Comparison of ENCODE assay signal across 14 cellular contexts in the genomic region with DNA sequence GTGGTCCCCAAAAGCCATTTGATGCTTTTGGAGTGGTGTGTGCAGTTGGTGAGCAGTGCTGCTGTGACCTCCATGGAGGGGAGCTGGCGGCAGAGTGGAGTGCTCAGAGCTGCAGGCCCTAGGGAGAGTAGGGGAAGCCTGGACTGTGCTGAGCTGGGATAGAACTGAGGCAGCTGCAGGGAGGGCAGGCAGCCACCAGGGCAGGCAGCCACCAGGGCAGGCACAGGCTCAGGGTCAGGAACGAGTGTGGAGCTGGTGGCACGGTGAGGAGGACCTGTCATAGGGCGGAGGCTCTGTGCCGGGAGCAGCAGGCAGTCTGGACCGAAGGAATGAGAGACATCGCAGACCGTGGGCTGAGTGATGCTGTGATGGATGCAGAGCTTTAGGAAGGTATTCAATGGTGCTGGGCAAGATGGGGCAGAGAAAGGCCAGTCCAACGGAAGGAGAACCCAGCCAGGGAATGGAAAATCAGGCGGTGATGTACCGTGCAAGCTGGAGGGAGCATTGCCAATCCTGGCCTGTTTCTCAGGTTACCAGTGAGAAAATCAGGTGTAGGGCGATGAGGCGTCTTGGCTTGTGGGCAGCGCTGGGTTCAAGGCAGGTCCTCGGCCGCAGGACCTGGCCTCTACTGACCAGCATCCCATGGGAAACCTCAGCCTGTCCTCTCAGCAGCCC.
DNase-seq lines count a peak whose midpoint lies in the region; ATAC-seq, FAIRE-seq and TF ChIP-seq lines count a peak whose summit lies in the region.
"Had no signal": no experiment of that assay in that cellular context is flagged by ENCODE, and none has a peak within 500 bp of the region (broad histone marks: within the 10 kb centered on the region; RNA-seq: fewer than 3 reads in every experiment).

No MANE protein-coding gene starts in this region.

- H3K9me3 ChIP-seq in colonic mucosa (no peaks in the 10 kb centered on the region), HepG2 (ENCODE audit: low read length) (no peaks in the 10 kb centered on the region), upper lobe of right lung (no peaks in the 10 kb centered on the region), uterus (no peaks in the 10 kb centered on the region)

- H3K9ac ChIP-seq in colonic mucosa (ENCODE audit: low read depth in 2 of 2, low read length in 2 of 2) (no peak overlapping the region), HepG2 (ENCODE audit: insufficient read depth, low read depth, low read length) (no peak overlapping the region)

- WGBS in HepG2 (ENCODE audit: low lambda C conversion rate) = 70% methylated on average over 12 of the region's 16 CpGs

- TF ChIP-seq CTCF in colonic mucosa (IDR thresholded peaks at IDR 0.05) (no peak), HepG2 (CRISPR knock-in tag; IDR thresholded peaks at IDR 0.05) (no peak), upper lobe of right lung (IDR thresholded peaks at IDR 0.05) (no peak), uterus (IDR thresholded peaks at IDR 0.05) (no peak)

- no peaks in the 10 kb centered on the region for H3K36me3 Mint-ChIP-seq in activated CD8-positive, alpha-beta memory T cell treated with anti-CD3 and anti-CD28 coated beads, Interleukin-2, amount 10 ng/mL, durations not matched to agents 7 days and 5 days

- no peaks in the 10 kb centered on the region for H3K9me3 Mint-ChIP-seq in activated CD8-positive, alpha-beta memory T cell treated with anti-CD3 and anti-CD28 coated beads, Interleukin-2, amount 10 ng/mL, durations not matched to agents 7 days and 5 days (ENCODE audit: low read depth)

- H3K4me3 Mint-ChIP-seq in activated CD8-positive, alpha-beta memory T cell treated with anti-CD3 and anti-CD28 coated beads, Interleukin-2, amount 10 ng/mL, durations not matched to agents 7 days and 5 days = no peak overlapping the region

- ATAC-seq in activated CD8-positive, alpha-beta memory T cell treated with anti-CD3 and anti-CD28 coated beads, Interleukin-2, amount 10 ng/mL, durations not matched to agents 7 days and 5 days = no peak
- ATAC-seq in HepG2 = peak; percentile 84
- peak; percentile 24 for ATAC-seq in upper lobe of right lung
- ATAC-seq: K562 had no signal

- H3K4me1 ChIP-seq in colonic mucosa (peaks cover 17% of the 10 kb centered on the region), HepG2 (ENCODE audit: insufficient read depth, low read length) (peaks cover 18% of the 10 kb centered on the region), upper lobe of right lung (peaks cover 16% of the 10 kb centered on the region), uterus (no peaks in the 10 kb centered on the region)

- no peak for FAIRE-seq in HepG2 (lab: Jason Lieb, UNC)
- FAIRE-seq: A204.1, K562 had no signal

- H3K4me3 ChIP-seq in colonic mucosa (no peak overlapping the region), HepG2 (replicated peaks in 1 of 3; ENCODE audit: insufficient read depth in 1 of 3, low read depth in 2 of 3, low read length in 3 of 3) (no peak overlapping the region), upper lobe of right lung (no peak overlapping the region), uterus (no peak overlapping the region)
- H3K4me3 ChIP-seq: K562, skin epidermis had no signal

- H3K79me2 ChIP-seq in HepG2 (ENCODE audit: insufficient read depth, low read length) = no peaks in the 10 kb centered on the region

- H2AFZ ChIP-seq in HepG2 (ENCODE audit: low read length) = no peak overlapping the region

- in situ Hi-C loops in HepG2 (cut with HindIII; ENCODE audit: extremely low pct_ligation_motif_present, low pct_unique_long_range_greater_than_20kb) = no loop called here

- CTCF ChIA-PET in activated CD8-positive, alpha-beta memory T cell treated with anti-CD3 and anti-CD28 coated beads, Interleukin-2, amount 10 ng/mL, durations not matched to agents 7 days and 5 days (lab: Charles Lee) = interaction anchor here (1.2 kb wide), 1 partner anchor 16 kb away, joined by 3 read pairs; no protein-coding TSS in a partner anchor
- CTCF ChIA-PET in HepG2 (lab: Yijun Ruan, JAX; ENCODE audit: low intra/inter-chr PET ratio, low total read pairs) = no interaction called here

- DNase-seq in activated CD8-positive, alpha-beta memory T cell treated with anti-CD3 and anti-CD28 coated beads, Interleukin-2, amount 10 ng/mL, durations not matched to agents 7 days and 5 days = peak; percentile 37
- no peak for DNase-seq in activated CD8-positive, alpha-beta memory T cell treated with anti-CD3 and anti-CD28 coated beads, Interleukin-2, amount 50 U/mL, for 4 hours
- DNase-seq in colonic mucosa (peak; percentile 19), HepG2 (ENCODE audit: low spot score) (no peak), upper lobe of right lung (peak; percentile 46), uterus (no peak), dedifferentiated amniotic fluid mesenchymal stem cell (ENCODE audit: extremely low spot score) (no peak), GM19240 (ENCODE audit: insufficient read length, low spot score) (no peak)
- DNase-seq: activated CD8-positive, alpha-beta memory T cell treated with anti-CD3 and anti-CD28 coated beads for 24 hours; GF-D8; stimulated activated naive CD4-positive, alpha-beta T cell treated with Interleukin-2 at 50 U/mL for 16 hours had no signal

- H3K27ac ChIP-seq in colonic mucosa (no peak overlapping the region), HepG2 (ENCODE audit: extremely low read length, insufficient read depth, low read length) (no peak overlapping the region), upper lobe of right lung (no peak overlapping the region), uterus (no peak overlapping the region)

- H3K27ac Mint-ChIP-seq in activated CD8-positive, alpha-beta memory T cell treated with anti-CD3 and anti-CD28 coated beads, Interleukin-2, amount 10 ng/mL, durations not matched to agents 7 days and 5 days = no peak overlapping the region

- TF ChIP-seq RAD21 in HepG2 (CRISPR knock-in tag; IDR thresholded peaks at IDR 0.05) = no peak

- POLR2A ChIA-PET in HepG2 (lab: Yijun Ruan, JAX) = no interaction called here

- no peak for TF ChIP-seq EP300 in HepG2 (IDR thresholded peaks at IDR 0.05; ENCODE audit: low read depth in 2 of 2, low read length in 2 of 2)
- no peak for TF ChIP-seq EP300 in HepG2 (CRISPR knock-in tag; IDR thresholded peaks at IDR 0.05; ENCODE audit: borderline replicate concordance)

- TF ChIP-seq POLR2A in HepG2 (IDR thresholded peaks at IDR 0.05; ENCODE audit: insufficient read depth in 1 of 2, low read depth in 2 of 2, low read length in 2 of 2) (no peak), uterus (IDR thresholded peaks at IDR 0.05) (no peak)

- intact Hi-C loops in colonic mucosa (cut with DNase I) = no loop called here
- intact Hi-C loops in HepG2 (cut with micrococcal nuclease; ENCODE audit: unreplicated experiment) = no loop called here
- intact Hi-C loops in upper lobe of right lung (cut with DNase I) = no loop called here
- intact Hi-C loops in uterus (cut with DNase I; ENCODE audit: low total_unique reads) = no loop called here

- no peaks in the 10 kb centered on the region for H4K20me1 ChIP-seq in HepG2 (ENCODE audit: insufficient read depth, low read length)

- BruUV-seq in HepG2 (replicated peaks; lab: Mats Ljungman, UMichigan) = no TSS peak

- peaks cover 16% of the 10 kb centered on the region for H3K4me1 Mint-ChIP-seq in activated CD8-positive, alpha-beta memory T cell treated with anti-CD3 and anti-CD28 coated beads, Interleukin-2, amount 10 ng/mL, durations not matched to agents 7 days and 5 days

- no peak overlapping the region for H3K4me2 ChIP-seq in HepG2 (ENCODE audit: low read depth, low read length)

- no peaks in the 10 kb centered on the region for H3K27me3 Mint-ChIP-seq in activated CD8-positive, alpha-beta memory T cell treated with anti-CD3 and anti-CD28 coated beads, Interleukin-2, amount 10 ng/mL, durations not matched to agents 7 days and 5 days

- H3K36me3 ChIP-seq in colonic mucosa (no peaks in the 10 kb centered on the region), HepG2 (replicated peaks in 1 of 2; ENCODE audit: control insufficient read depth in 1 of 2, insufficient read depth in 2 of 2, low read length in 2 of 2) (no peaks in the 10 kb centered on the region), upper lobe of right lung (no peaks in the 10 kb centered on the region), uterus (no peaks in the 10 kb centered on the region)

- H3K27me3 ChIP-seq in colonic mucosa (no peaks in the 10 kb centered on the region), HepG2 (ENCODE audit: control insufficient read depth in 1 of 2, insufficient read depth in 2 of 2, low read length in 2 of 2) (no peaks in the 10 kb centered on the region; a peak in 1 of 5 replicates), upper lobe of right lung (no peaks in the 10 kb centered on the region), uterus (no peaks in the 10 kb centered on the region)

TF ChIP-seq in HepG2, 621 proteins besides CTCF, POLR2A, EP300 and RAD21 (continues in another document):
- TF ChIP-seq ZNF383 (CRISPR knock-in tag; IDR thresholded peaks at IDR 0.05; ENCODE audit: borderline replicate concordance) (no peak), ZNF792 (CRISPR knock-in tag; IDR thresholded peaks at IDR 0.05) (no peak), SP2 (CRISPR knock-in tag; IDR thresholded peaks at IDR 0.05) (no peak), MXI1 (IDR thresholded peaks at IDR 0.05; ENCODE audit: borderline replicate concordance, low read depth, low read length) (no peak), ZNF235 (CRISPR knock-in tag; IDR thresholded peaks at IDR 0.05; ENCODE audit: borderline replicate concordance) (no peak), ZNF232 (CRISPR knock-in tag; IDR thresholded peaks at IDR 0.05; ENCODE audit: borderline replicate concordance) (no peak)
- TF ChIP-seq, protein P1, sequence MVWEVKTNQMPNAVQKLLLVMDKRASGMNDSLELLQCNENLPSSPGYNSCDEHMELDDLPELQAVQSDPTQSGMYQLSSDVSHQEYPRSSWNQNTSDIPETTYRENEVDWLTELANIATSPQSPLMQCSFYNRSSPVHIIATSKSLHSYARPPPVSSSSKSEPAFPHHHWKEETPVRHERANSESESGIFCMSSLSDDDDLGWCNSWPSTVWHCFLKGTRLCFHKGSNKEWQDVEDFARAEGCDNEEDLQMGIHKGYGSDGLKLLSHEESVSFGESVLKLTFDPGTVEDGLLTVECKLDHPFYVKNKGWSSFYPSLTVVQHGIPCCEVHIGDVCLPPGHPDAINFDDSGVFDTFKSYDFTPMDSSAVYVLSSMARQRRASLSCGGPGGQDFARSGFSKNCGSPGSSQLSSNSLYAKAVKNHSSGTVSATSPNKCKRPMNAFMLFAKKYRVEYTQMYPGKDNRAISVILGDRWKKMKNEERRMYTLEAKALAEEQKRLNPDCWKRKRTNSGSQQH (CRISPR knock-in tag; IDR thresholded peaks at IDR 0.05; ENCODE audit: low read depth) = no peak
- TF ChIP-seq, protein P2, sequence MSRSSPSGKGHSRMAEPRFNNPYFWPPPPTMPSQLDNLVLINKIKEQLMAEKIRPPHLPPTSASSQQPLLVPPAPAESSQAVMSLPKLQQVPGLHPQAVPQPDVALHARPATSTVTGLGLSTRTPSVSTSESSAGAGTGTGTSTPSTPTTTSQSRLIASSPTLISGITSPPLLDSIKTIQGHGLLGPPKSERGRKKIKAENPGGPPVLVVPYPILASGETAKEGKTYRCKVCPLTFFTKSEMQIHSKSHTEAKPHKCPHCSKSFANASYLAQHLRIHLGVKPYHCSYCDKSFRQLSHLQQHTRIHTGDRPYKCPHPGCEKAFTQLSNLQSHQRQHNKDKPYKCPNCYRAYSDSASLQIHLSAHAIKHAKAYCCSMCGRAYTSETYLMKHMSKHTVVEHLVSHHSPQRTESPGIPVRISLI (CRISPR knock-in tag; IDR thresholded peaks at IDR 0.05; ENCODE audit: borderline replicate concordance) = no peak

Comparison
In these comparisons a context has a peak if more than half of its experiments do, and no peak if none do; other contexts are left out.
1. DNase-seq: peak in activated CD8-positive, alpha-beta memory T cell treated with anti-CD3 and anti-CD28 coated beads, Interleukin-2, amount 10 ng/mL, durations not matched to agents 7 days and 5 days (single experiment), colonic mucosa (single experiment) and upper lobe of right lung (single experiment); none in activated CD8-positive, alpha-beta memory T cell treated with anti-CD3 and anti-CD28 coated beads, Interleukin-2, amount 50 U/mL, for 4 hours (single experiment), HepG2 (single experiment), uterus (0 of 2), dedifferentiated amniotic fluid mesenchymal stem cell (single experiment) and GM19240 (single experiment).